In the genomic region with DNA sequence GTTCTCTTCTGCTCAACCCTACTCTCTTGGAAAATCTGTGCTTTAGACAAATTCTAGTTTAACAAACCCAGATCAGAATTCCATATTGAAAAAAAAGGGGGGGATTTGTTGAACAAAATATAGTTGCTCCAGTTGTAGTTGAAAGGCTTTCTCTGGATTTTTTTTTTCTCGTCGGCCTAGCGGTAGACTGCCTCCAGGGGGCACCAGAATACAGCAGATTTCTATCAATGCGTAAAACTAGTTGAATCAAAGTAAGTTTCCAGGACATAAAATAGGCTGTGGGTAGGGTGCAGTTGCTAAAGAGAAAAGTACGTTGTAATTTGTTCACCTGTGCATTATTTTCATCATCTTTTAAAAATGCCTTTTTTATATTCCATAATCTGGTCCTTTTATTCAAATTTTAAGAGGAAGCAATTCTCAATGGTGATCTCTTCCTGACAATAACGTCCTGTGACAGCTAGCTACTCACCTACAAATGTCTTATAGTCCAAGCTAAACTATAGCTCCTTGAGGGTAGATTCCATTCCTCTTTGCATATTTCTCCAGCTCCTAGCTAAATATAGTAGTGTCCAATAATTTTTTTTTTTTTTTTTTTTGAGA, we compare ENCODE assay signal across 8 cellular contexts.
DNase-seq lines count a peak whose midpoint lies in the region; ATAC-seq and TF ChIP-seq lines count a peak whose summit lies in the region.

No MANE protein-coding gene starts in this region.

- H3K27me3 ChIP-seq in H9 (ENCODE audit: insufficient read depth, low read length), result no peaks in the 10 kb centered on the region
- no peaks in the 10 kb centered on the region for H3K27me3 ChIP-seq in Panc1 (ENCODE audit: control insufficient read depth, insufficient read depth, low read length)
- H3K27me3 ChIP-seq in neutrophil, result no peaks in the 10 kb centered on the region
- no peaks in the 10 kb centered on the region for H3K27me3 ChIP-seq in thyroid gland

- H2BK120ac ChIP-seq in H9 (ENCODE audit: low read depth, low read length, poor library complexity, severe bottlenecking), result no peak overlapping the region

- H3T11ph ChIP-seq in H9 (ENCODE audit: low read length), result no peak overlapping the region

- H3K4me2 ChIP-seq in H9 (ENCODE audit: insufficient read depth, insufficient read length, low read length), result no peak overlapping the region

- H3K4me1 ChIP-seq in H9 (ENCODE audit: insufficient read depth, low read length), result 0 out of 2 replicates have a peak, but pooled peaks cover 5% of the 10 kb centered on the region
- peaks cover 40% of the 10 kb centered on the region for H3K4me1 ChIP-seq in Panc1 (ENCODE audit: control insufficient read depth, insufficient read depth, low read length)
- H3K4me1 ChIP-seq in neutrophil (ENCODE audit: control insufficient read depth in 1 of 2, insufficient read depth in 1 of 2, low read depth in 1 of 2, low read length in 1 of 2), result peaks cover 15% of the 10 kb centered on the region in 2 experiments
- no peaks in the 10 kb centered on the region for H3K4me1 ChIP-seq in thyroid gland

- no peak overlapping the region for H2AFZ ChIP-seq in H9 (ENCODE audit: low read length)

- H2BK12ac ChIP-seq in H9 (ENCODE audit: insufficient read length, low read depth, low read length), result no peak overlapping the region

- H3K79me1 ChIP-seq in H9 (ENCODE audit: insufficient read depth, low read depth, low read length, poor library complexity, severe bottlenecking), result no peaks in the 10 kb centered on the region

- no peaks in the 10 kb centered on the region for H3K27me3 Mint-ChIP-seq in H9 (ENCODE audit: low read depth)
- peaks cover 8% of the 10 kb centered on the region for H3K27me3 Mint-ChIP-seq in activated T-cell treated with anti-CD3 and anti-CD28 coated beads, Interleukin-2, amount 50 U/mL, for 72 hours (ENCODE audit: low read depth)

- BruUV-seq in Panc1 (replicated peaks; lab: Mats Ljungman, UMichigan), result no TSS peak

- H3K14ac ChIP-seq in H9 (ENCODE audit: insufficient read depth, low read length), result no peak overlapping the region

- no peaks in the 10 kb centered on the region for H3K79me2 ChIP-seq in H9 (ENCODE audit: insufficient read depth, low read length)

- DNase-seq in AG20443 (ENCODE audit: low spot score) (peak; percentile 58), H9 (no peak), Panc1 (ENCODE audit: low read depth, low spot score) (peak; percentile 69), fibroblast of peridontal ligament (ENCODE audit: extremely low read depth) (peak; percentile 74), thyroid gland (peak; percentile 56 to 64), posterior vena cava (ENCODE audit: low spot score) (no peak)
- peak; percentile 65 to 68 for DNase-seq in activated T-cell treated with anti-CD3 and anti-CD28 coated beads, Interleukin-2, amount 50 U/mL, for 72 hours

- TF ChIP-seq CTCF in H9 (conservative IDR thresholded peaks at IDR 0.05) (peak; percentile 89), Panc1 (IDR thresholded peaks at IDR 0.05) (peak; percentile 85; the same call in 1 of the 2 replicates), neutrophil (IDR thresholded peaks at IDR 0.05) (peak; percentile 73), thyroid gland (IDR thresholded peaks at IDR 0.05) (peak; percentile 65 to 91 (median 77))

- no peaks in the 10 kb centered on the region for H3K9me3 ChIP-seq in H9 (ENCODE audit: control insufficient read depth, low read depth, low read length)
- H3K9me3 ChIP-seq in Panc1 (ENCODE audit: control insufficient read depth, insufficient read depth, low read depth, low read length), result no peaks in the 10 kb centered on the region
- H3K9me3 ChIP-seq in neutrophil, result no peaks in the 10 kb centered on the region
- H3K9me3 ChIP-seq in thyroid gland, result no peaks in the 10 kb centered on the region

- no peak for TF ChIP-seq POLR2A in thyroid gland (IDR thresholded peaks at IDR 0.05)

- peaks cover 5 to 12% of the 10 kb centered on the region in 2 experiments; a peak in 4 of 5 replicates for H3K9me3 Mint-ChIP-seq in H9
- peaks cover 0 to 2% of the 10 kb centered on the region in 2 donors for H3K9me3 Mint-ChIP-seq in activated T-cell treated with anti-CD3 and anti-CD28 coated beads, Interleukin-2, amount 50 U/mL, for 72 hours

- no peaks in the 10 kb centered on the region for H4K20me1 ChIP-seq in H9 (ENCODE audit: control insufficient read depth, insufficient read depth, insufficient read length)

- intact Hi-C loops in Panc1 (cut with micrococcal nuclease; ENCODE audit: unreplicated experiment), result loop anchor here (1.0 to 10.0 kb wide), 4 partner anchors 85 to 413 kb away; no protein-coding TSS in a partner anchor
- intact Hi-C loops in thyroid gland (cut with DNase I), result no loop called here
- intact Hi-C loops in posterior vena cava (cut with DNase I), result loop anchor here (5.0 to 10.0 kb wide), 2 partner anchors 110 to 113 kb away; no protein-coding TSS in a partner anchor

- no peak overlapping the region for H3K27ac Mint-ChIP-seq in H9
- H3K27ac Mint-ChIP-seq in activated T-cell treated with anti-CD3 and anti-CD28 coated beads, Interleukin-2, amount 50 U/mL, for 72 hours, result no peak overlapping the region

- H3K56ac ChIP-seq in H9 (ENCODE audit: insufficient read length, low read depth, low read length), result no peak overlapping the region

- H3K4me1 Mint-ChIP-seq in H9, result peaks cover 11 to 22% of the 10 kb centered on the region in 2 experiments
- peaks cover 34% of the 10 kb centered on the region for H3K4me1 Mint-ChIP-seq in activated T-cell treated with anti-CD3 and anti-CD28 coated beads, Interleukin-2, amount 50 U/mL, for 72 hours (ENCODE audit: low read depth)

- peaks cover 0 to 4% (median 0%) of the 10 kb centered on the region in 3 experiments; a peak in 2 of 7 replicates for H3K36me3 Mint-ChIP-seq in H9 (ENCODE audit: insufficient read depth in 1 of 3, low read depth in 3 of 3)
- peaks cover 0 to under 1% of the 10 kb centered on the region in 2 donors for H3K36me3 Mint-ChIP-seq in activated T-cell treated with anti-CD3 and anti-CD28 coated beads, Interleukin-2, amount 50 U/mL, for 72 hours (ENCODE audit: insufficient read depth in 2 of 2)

- POLR2A ChIA-PET in Panc1 (lab: Charles Lee), result interaction anchor here (0.6 kb wide), 1 partner anchor 93 kb away, joined by 5 read pairs; no protein-coding TSS in a partner anchor

- no peak overlapping the region for H2BK15ac ChIP-seq in H9 (ENCODE audit: low read depth, low read length)

- no peak overlapping the region for H4K5ac ChIP-seq in H9 (ENCODE audit: insufficient read length, low read depth, low read length)

- no CpG with 5 or more reads among the region's 6 CpGs for WGBS in H9 (ENCODE audit: extremely low coverage, insufficient read length, low lambda C conversion rate)
- WGBS in thyroid gland, 2 donors, result 11 to 13% methylated on average over 6 of the region's 6 CpGs

- no peak overlapping the region for H4K8ac ChIP-seq in H9 (replicated peaks; ENCODE audit: insufficient read length, low read depth, low read length)

- H3K36me3 ChIP-seq in Panc1 (ENCODE audit: control insufficient read depth, insufficient read depth, low read length) (no peaks in the 10 kb centered on the region), neutrophil (no peaks in the 10 kb centered on the region), thyroid gland (no peaks in the 10 kb centered on the region)

- H2BK5ac ChIP-seq in H9 (ENCODE audit: insufficient read length, low read length), result no peak overlapping the region

- no peak overlapping the region for H2AK5ac ChIP-seq in H9 (ENCODE audit: insufficient read length, low read length)

- CTCF ChIA-PET in Panc1 (lab: Charles Lee), result interaction anchor here (0.5 to 2.2 kb wide), 2 partner anchors 107 to 402 kb away, joined by 3 to 14 read pairs; no protein-coding TSS in a partner anchor

- no peak overlapping the region for H3K4ac ChIP-seq in H9 (ENCODE audit: low read depth, low read length)

- H3K27ac ChIP-seq in H9 (ENCODE audit: insufficient read length, low read depth, low read length) (no peak overlapping the region), Panc1 (ENCODE audit: low read length) (peak overlapping the region; percentile 74), neutrophil (no peak overlapping the region), thyroid gland (no peak overlapping the region)

- no peak overlapping the region for H2BK20ac ChIP-seq in H9 (ENCODE audit: low read depth, low read length, poor library complexity, severe bottlenecking)

- no peak overlapping the region for H3K9ac ChIP-seq in H9 (ENCODE audit: extremely low read depth, insufficient read length, low read length)

- H3K23me2 ChIP-seq in H9 (ENCODE audit: insufficient read length, low read depth, low read length, poor library complexity, severe bottlenecking), result no peaks in the 10 kb centered on the region

- no peak overlapping the region for H3K18ac ChIP-seq in H9 (ENCODE audit: insufficient read length, low read depth, low read length)

- in situ Hi-C loops in Panc1 (cut with HindIII; ENCODE audit: low pct_unique_long_range_greater_than_20kb, low sequenced_read_pairs), result no loop called here

- H3K23ac ChIP-seq in H9 (ENCODE audit: insufficient read length, low read depth, low read length), result no peak overlapping the region

- H3K4me3 Mint-ChIP-seq in H9, result no peak overlapping the region
- no peak overlapping the region for H3K4me3 Mint-ChIP-seq in activated T-cell treated with anti-CD3 and anti-CD28 coated beads, Interleukin-2, amount 50 U/mL, for 72 hours

- peak; percentile 52; the same call in 1 of the 2 replicates for ATAC-seq in Panc1
- peak in 1 of 2 donors; percentile 43 for ATAC-seq in activated T-cell treated with anti-CD3 and anti-CD28 coated beads, Interleukin-2, amount 50 U/mL, for 72 hours (replicated peaks in 1 of 2)

- H3K4me3 ChIP-seq in Panc1 (ENCODE audit: low read depth in 2 of 2, low read length in 2 of 2), result no peak overlapping the region
- no peak overlapping the region for H3K4me3 ChIP-seq in neutrophil (ENCODE audit: low read depth in 1 of 2, low read length in 1 of 2)
- no peak overlapping the region for H3K4me3 ChIP-seq in thyroid gland (replicated peaks in 1 of 3)

- H4K91ac ChIP-seq in H9 (ENCODE audit: insufficient read length, low read depth, low read length), result no peak overlapping the region

Comparison
In these comparisons a context has a peak if more than half of its experiments do, and no peak if none do; other contexts are left out.
1. DNase-seq: peak in AG20443 (single experiment), Panc1 (single experiment), activated T-cell treated with anti-CD3 and anti-CD28 coated beads, Interleukin-2, amount 50 U/mL, for 72 hours (2 of 2), fibroblast of peridontal ligament (single experiment) and thyroid gland (2 of 2); none in H9 (single experiment) and posterior vena cava (single experiment).
2. Peak in every context shown above with its lines, with median percentiles within 50 percentile points of each other: CTCF ChIP-seq.